26 cellular contexts compared by ENCODE assay signal in genomic region chr19:4018140-4018613, GRCh38. TPM values are rescaled to one million over a fixed set of nuclear protein-coding genes. Genes with fewer than 3 reads are reported as not detected.
DNase-seq lines count a peak whose midpoint lies in the region; ATAC-seq and TF ChIP-seq lines count a peak whose summit lies in the region.
"Had no signal": no experiment of that assay in that cellular context is flagged by ENCODE, and none has a peak within 500 bp of the region (broad histone marks: within the 10 kb centered on the region; RNA-seq: fewer than 3 reads in every experiment).

No MANE protein-coding gene starts in this region.

- H3K4me1 ChIP-seq in BLaER1, result peaks cover 39% of the 10 kb centered on the region
- H3K4me1 ChIP-seq in gastroesophageal sphincter, result peaks cover 0 to 77% (median 23%) of the 10 kb centered on the region in 3 donors

- DNase-seq in SK-N-MC (ENCODE audit: low read depth, low spot score) (no peak), posterior cingulate gyrus (peak in 8 of 10 donors; percentile 59 to 94 (median 70)), NOMO-1 treated with dmso at 0.1 percent for 144 hours (lab: John Stamatoyannopoulos, UW; ENCODE audit: unreplicated experiment) (no peak), NCI-H2081 treated with DMSO at 0.1 percent for 48 hours (lab: John Stamatoyannopoulos, UW) (no peak)
- DNase-seq in stimulated activated naive CD8-positive, alpha-beta T cell treated with anti-CD3 and anti-CD28 coated beads, Interleukin-15, amount 100 ng/mL, for 72 hours, result no peak
- DNase-seq: activated CD8-positive, alpha-beta T cell treated with anti-CD3 and anti-CD28 coated beads for 36 hours; activated naive CD4-positive, alpha-beta T cell treated with anti-CD3 and anti-CD28 coated beads for 36 hours; activated T-cell treated with anti-CD3 and anti-CD28 coated beads, Interleukin-2, amount 50 U/mL, for 1 hour; GM23248; KBM-7; mammary epithelial cell; MM.1S; NCI-H1417 treated with DMSO at 0.1 percent for 48 hours; NCI-H510A treated with DMSO at 0.1 percent for 48 hours; NK-92 treated with Interleukin-12 subunit alpha and Interleukin-12 subunit beta, amount 100 ng/mL, for 24 hours; Peyer's patch; T-cell had no signal

- peaks cover 100% of the 10 kb centered on the region for H4K20me1 ChIP-seq in BLaER1

- intact Hi-C loops in posterior cingulate gyrus (cut with DNase I), result no loop called here

- H3K4me2 ChIP-seq in BLaER1, result no peak overlapping the region
- H3K4me2 ChIP-seq: smooth muscle cell had no signal

- H3K27ac ChIP-seq in BLaER1 (no peak overlapping the region), SK-N-MC (peak overlapping the region; percentile 71), gastroesophageal sphincter (peak overlapping the region in 3 of 4 donors; percentile 24 to 83 (median 78))
- H3K27ac ChIP-seq: cardiac muscle cell, GM23248, Peyer's patch had no signal

- H3K4me3 Mint-ChIP-seq in stimulated activated naive CD8-positive, alpha-beta T cell treated with anti-CD3 and anti-CD28 coated beads, Interleukin-15, amount 100 ng/mL, for 72 hours, result no peak overlapping the region
- H3K4me3 Mint-ChIP-seq: activated CD8-positive, alpha-beta T cell treated with anti-CD3 and anti-CD28 coated beads for 36 hours; activated naive CD4-positive, alpha-beta T cell treated with anti-CD3 and anti-CD28 coated beads for 36 hours; CD14-positive monocyte; stimulated activated memory B cell treated with anti-CD40 and anti-IgM and Interleukin-4, amounts not matched to agents 10 μg/mL and 1 μg/mL and 100 μg/mL, for 72 hours; T-cell had no signal

- H3K9ac ChIP-seq in BLaER1 (0 out of 2 replicates have a peak overlapping the region, but pooled peaks have one; percentile 12), SK-N-MC (ENCODE audit: insufficient read length) (no peak overlapping the region)
- H3K9ac ChIP-seq: GM23248 had no signal

- H3K4me3 ChIP-seq in BLaER1 (no peak overlapping the region), SK-N-MC (peak overlapping the region; percentile 41), gastroesophageal sphincter (no peak overlapping the region)
- H3K4me3 ChIP-seq: cardiac muscle cell, GM23248, Peyer's patch, smooth muscle cell had no signal

- no peaks in the 10 kb centered on the region for H3K9me3 Mint-ChIP-seq in stimulated activated naive CD8-positive, alpha-beta T cell treated with anti-CD3 and anti-CD28 coated beads, Interleukin-15, amount 100 ng/mL, for 72 hours
- H3K9me3 Mint-ChIP-seq: activated CD8-positive, alpha-beta T cell treated with anti-CD3 and anti-CD28 coated beads for 36 hours; activated naive CD4-positive, alpha-beta T cell treated with anti-CD3 and anti-CD28 coated beads for 36 hours; T-cell had no signal

- WGBS in gastroesophageal sphincter (ENCODE audit: low coverage in 1 of 2), 2 donors, result 97% methylated on average over 6 of the region's 22 CpGs; no CpG with 5 or more reads in 1 of the 2 donors

- H3K4me1 Mint-ChIP-seq in stimulated activated naive CD8-positive, alpha-beta T cell treated with anti-CD3 and anti-CD28 coated beads, Interleukin-15, amount 100 ng/mL, for 72 hours, result peaks cover 43% of the 10 kb centered on the region

- H3K36me3 ChIP-seq in BLaER1 (peaks cover 96% of the 10 kb centered on the region), SK-N-MC (ENCODE audit: insufficient read depth, low read length) (peaks cover 23% of the 10 kb centered on the region; the same call in 1 of the 2 replicates), gastroesophageal sphincter (peaks cover 0 to 30% of the 10 kb centered on the region in 2 donors)

- H3K9me3 ChIP-seq in BLaER1 (peaks cover 7% of the 10 kb centered on the region), SK-N-MC (ENCODE audit: low read depth, low read length) (no peaks in the 10 kb centered on the region), gastroesophageal sphincter (no peaks in the 10 kb centered on the region)
- H3K9me3 ChIP-seq: Peyer's patch had no signal

- TF ChIP-seq POLR2A in gastroesophageal sphincter (IDR thresholded peaks at IDR 0.05), result no peak

- no peak overlapping the region for H3K27ac Mint-ChIP-seq in stimulated activated naive CD8-positive, alpha-beta T cell treated with anti-CD3 and anti-CD28 coated beads, Interleukin-15, amount 100 ng/mL, for 72 hours
- H3K27ac Mint-ChIP-seq: activated CD8-positive, alpha-beta T cell treated with anti-CD3 and anti-CD28 coated beads for 36 hours; activated naive CD4-positive, alpha-beta T cell treated with anti-CD3 and anti-CD28 coated beads for 36 hours; CD14-positive monocyte; stimulated activated memory B cell treated with anti-CD40 and anti-IgM and Interleukin-4, amounts not matched to agents 10 μg/mL and 1 μg/mL and 100 μg/mL, for 72 hours; T-cell had no signal

- ATAC-seq in gastroesophageal sphincter (no peak), HG03045 (IDR thresholded peaks at IDR 0.05; ENCODE audit: unreplicated experiment) (no peak)
- ATAC-seq in stimulated activated naive CD8-positive, alpha-beta T cell treated with anti-CD3 and anti-CD28 coated beads, Interleukin-15, amount 100 ng/mL, for 72 hours, result no peak
- ATAC-seq: activated CD4-positive, CD25-positive, alpha-beta regulatory T cell treated with anti-CD3 and anti-CD28 coated beads, Interleukin-2, amount 50 U/mL, for 24 hours; activated CD8-positive, alpha-beta T cell treated with anti-CD3 and anti-CD28 coated beads for 36 hours; left cardiac atrium; stimulated activated memory B cell treated with anti-CD40 and anti-IgM and Interleukin-4, amounts not matched to agents 10 μg/mL and 1 μg/mL and 100 μg/mL, for 72 hours; T-cell had no signal

- TF ChIP-seq EP300 in gastroesophageal sphincter (IDR thresholded peaks at IDR 0.05), result no peak

- H3K27me3 Mint-ChIP-seq in stimulated activated naive CD8-positive, alpha-beta T cell treated with anti-CD3 and anti-CD28 coated beads, Interleukin-15, amount 100 ng/mL, for 72 hours, result no peaks in the 10 kb centered on the region
- H3K27me3 Mint-ChIP-seq: activated CD8-positive, alpha-beta T cell treated with anti-CD3 and anti-CD28 coated beads for 36 hours; stimulated activated memory B cell treated with anti-CD40 and anti-IgM and Interleukin-4, amounts not matched to agents 10 μg/mL and 1 μg/mL and 100 μg/mL, for 72 hours; T-cell had no signal

- H3K27me3 ChIP-seq in BLaER1, result no peaks in the 10 kb centered on the region
- H3K27me3 ChIP-seq in gastroesophageal sphincter, result no peaks in the 10 kb centered on the region
- H3K27me3 ChIP-seq: cardiac muscle cell, Peyer's patch had no signal

- TF ChIP-seq CTCF in gastroesophageal sphincter (IDR thresholded peaks at IDR 0.05), result no peak

RNA-seq across cellular contexts. Expression of gene PIAS4, which starts 10.6 kb away (rescaled TPM):
- 10 to 100 TPM; 15.3 to 26.4 (median 16.8) TPM for total RNA-seq in gastroesophageal sphincter

RNA-seq across cellular contexts. Expression of gene EEF2, which starts 32.9 kb away (rescaled TPM):
- 1,000 to 10,000 TPM; 2,212 to 2,463 (median 2,311) TPM for total RNA-seq in gastroesophageal sphincter

RNA-seq across cellular contexts. Expression of gene DAPK3, which starts 47.3 kb away (rescaled TPM):
- total RNA-seq in gastroesophageal sphincter, result 100 to 1,000 TPM; 192 to 257 (median 235) TPM

RNA-seq across cellular contexts. Expression of gene ZBTB7A, which starts 48.5 kb away (rescaled TPM):
- 100 to 1,000 TPM in 1 of 4 donors, 10 to 100 TPM in 3; 65.6 to 122 (median 82.4) TPM for total RNA-seq in gastroesophageal sphincter

Comparison
In these comparisons a context has a peak if more than half of its experiments do, and no peak if none do; other contexts are left out.
1. DNase-seq: peak in posterior cingulate gyrus (8 of 10); none in SK-N-MC (single experiment), NOMO-1 treated with dmso at 0.1 percent for 144 hours (single experiment), NCI-H2081 treated with DMSO at 0.1 percent for 48 hours (single experiment) and stimulated activated naive CD8-positive, alpha-beta T cell treated with anti-CD3 and anti-CD28 coated beads, Interleukin-15, amount 100 ng/mL, for 72 hours (0 of 2).